In genomic region chr10:63260103-63260859, GRCh38 we compare ENCODE assay signal across 13 cellular contexts.
A peak's percentile ranks its signal among the peaks of the same experiment; 100 is the strongest.
DNase-seq lines count a peak whose midpoint lies in the region; ATAC-seq and TF ChIP-seq lines count a peak whose summit lies in the region.
"Had no signal": no experiment of that assay in that cellular context is flagged by ENCODE, and none has a peak within 500 bp of the region (broad histone marks: within the 10 kb centered on the region; RNA-seq: fewer than 3 reads in every experiment).

No MANE protein-coding gene starts in this region.

- H3K9me2 ChIP-seq in PC-9 (ENCODE audit: insufficient read depth): no peaks in the 10 kb centered on the region

- H3K4me1 ChIP-seq in PC-9 (replicated peaks; ENCODE audit: insufficient read depth): peaks cover 50% of the 10 kb centered on the region
- peaks cover 28 to 97% (median 34%) of the 10 kb centered on the region in 3 donors for H3K4me1 ChIP-seq in gastroesophageal sphincter
- H3K4me1 ChIP-seq in colonic mucosa: peaks cover 23% of the 10 kb centered on the region

- POLR2A ChIA-PET in PC-9 (lab: Charles Lee; ENCODE audit: unreplicated experiment): interaction anchor here (0.6 kb wide), 2 partner anchors 43 to 369 kb away, joined by 3 to 10 read pairs; no protein-coding TSS in a partner anchor

- peak overlapping the region; percentile 47 for H3K27ac Mint-ChIP-seq in activated naive CD4-positive, alpha-beta T cell treated with anti-CD3 and anti-CD28 coated beads for 36 hours
- H3K27ac Mint-ChIP-seq in type B pancreatic cell: peak overlapping the region; percentile 60
- H3K27ac Mint-ChIP-seq: CD8-positive, alpha-beta T cell had no signal

- H3K9ac ChIP-seq in colonic mucosa (ENCODE audit: low read depth in 2 of 2, low read length in 2 of 2): no peak overlapping the region

- WGBS in gastroesophageal sphincter (ENCODE audit: low coverage in 1 of 2), 2 donors: 87 to 96% methylated on average over 12 to 13 of the region's 17 CpGs

- peaks cover 6% of the 10 kb centered on the region; the same call in 1 of the 2 replicates for H3F3A ChIP-seq in PC-9 (ENCODE audit: insufficient read depth, low read depth)

- no peak overlapping the region for H2AFZ ChIP-seq in PC-9

- no peak overlapping the region for H3K4me3 Mint-ChIP-seq in activated naive CD4-positive, alpha-beta T cell treated with anti-CD3 and anti-CD28 coated beads for 36 hours
- no peak overlapping the region for H3K4me3 Mint-ChIP-seq in type B pancreatic cell
- H3K4me3 Mint-ChIP-seq: activated CD8-positive, alpha-beta memory T cell treated with anti-CD3 and anti-CD28 coated beads, Interleukin-2, amount 10 ng/mL, durations not matched to agents 7 days and 5 days had no signal

- peaks cover 20% of the 10 kb centered on the region for H4K20me1 ChIP-seq in PC-9 (ENCODE audit: insufficient read depth)

- TF ChIP-seq POLR2A in gastroesophageal sphincter (IDR thresholded peaks at IDR 0.05): no peak

- H3K4me2 ChIP-seq in PC-9: 0 out of 2 replicates have a peak overlapping the region, but pooled peaks have one; percentile 5

- H3K79me2 ChIP-seq in PC-9 (ENCODE audit: low read depth): peaks cover 99% of the 10 kb centered on the region

- H3K36me3 Mint-ChIP-seq in activated naive CD4-positive, alpha-beta T cell treated with anti-CD3 and anti-CD28 coated beads for 36 hours (ENCODE audit: low read depth): peaks cover 22% of the 10 kb centered on the region
- peaks cover 28% of the 10 kb centered on the region for H3K36me3 Mint-ChIP-seq in type B pancreatic cell

- 0 out of 2 replicates have a peak, but pooled peaks cover 4% of the 10 kb centered on the region for H3K9me3 ChIP-seq in PC-9 (ENCODE audit: insufficient read depth, low read depth)
- H3K9me3 ChIP-seq in gastroesophageal sphincter: no peaks in the 10 kb centered on the region
- no peaks in the 10 kb centered on the region for H3K9me3 ChIP-seq in colonic mucosa

- CTCF ChIA-PET in activated naive CD4-positive, alpha-beta T cell treated with anti-CD3 and anti-CD28 coated beads for 36 hours (lab: Charles Lee): no interaction called here
- CTCF ChIA-PET in PC-9 (lab: Charles Lee): interaction anchor here (0.7 kb wide), 1 partner anchor 227 kb away, joined by 4 read pairs; no protein-coding TSS in a partner anchor

- no peaks in the 10 kb centered on the region for H3K27me3 ChIP-seq in PC-9 (ENCODE audit: insufficient read depth, low read depth)
- no peaks in the 10 kb centered on the region for H3K27me3 ChIP-seq in gastroesophageal sphincter
- H3K27me3 ChIP-seq in colonic mucosa: no peaks in the 10 kb centered on the region

- H3K27ac ChIP-seq in PC-9: 0 out of 2 replicates have a peak overlapping the region, but pooled peaks have one; percentile 3
- peak overlapping the region in 3 of 4 donors; percentile 24 to 84 (median 69) for H3K27ac ChIP-seq in gastroesophageal sphincter
- H3K27ac ChIP-seq in colonic mucosa: no peak overlapping the region

- intact Hi-C loops in activated naive CD4-positive, alpha-beta T cell treated with anti-CD3 and anti-CD28 coated beads for 36 hours (cut with micrococcal nuclease): loop anchor here (10.0 kb wide), 1 partner anchor 625 kb away; no protein-coding TSS in a partner anchor
- intact Hi-C loops in PC-9 (cut with micrococcal nuclease; ENCODE audit: unreplicated experiment) (no loop called here), colonic mucosa (cut with DNase I) (no loop called here)

- TF ChIP-seq CTCF in PC-9 (conservative IDR thresholded peaks at IDR 0.05) (no peak), gastroesophageal sphincter (IDR thresholded peaks at IDR 0.05) (no peak), type B pancreatic cell (conservative IDR thresholded peaks at IDR 0.05) (no peak), colonic mucosa (IDR thresholded peaks at IDR 0.05) (no peak)

- ATAC-seq in gastroesophageal sphincter: no peak
- no peak for ATAC-seq in GM18870 (IDR thresholded peaks at IDR 0.05; ENCODE audit: unreplicated experiment)
- ATAC-seq: CD8-positive, alpha-beta T cell had no signal

- H3K36me3 ChIP-seq in PC-9 (ENCODE audit: low read depth) (peaks cover 44% of the 10 kb centered on the region), gastroesophageal sphincter (no peaks in the 10 kb centered on the region), colonic mucosa (no peaks in the 10 kb centered on the region)

- H3K4me1 Mint-ChIP-seq in activated naive CD4-positive, alpha-beta T cell treated with anti-CD3 and anti-CD28 coated beads for 36 hours (ENCODE audit: low read depth): peaks cover 72% of the 10 kb centered on the region
- peaks cover 24% of the 10 kb centered on the region for H3K4me1 Mint-ChIP-seq in type B pancreatic cell (ENCODE audit: unreplicated experiment)

- no TSS peak for BruUV-seq in PC-9 (replicated peaks; lab: Mats Ljungman, UMichigan)

- H3K4me3 ChIP-seq in PC-9: no peak overlapping the region
- no peak overlapping the region for H3K4me3 ChIP-seq in gastroesophageal sphincter
- H3K4me3 ChIP-seq in colonic mucosa: no peak overlapping the region

- H3K9me3 Mint-ChIP-seq in activated naive CD4-positive, alpha-beta T cell treated with anti-CD3 and anti-CD28 coated beads for 36 hours: no peaks in the 10 kb centered on the region
- no peaks in the 10 kb centered on the region for H3K9me3 Mint-ChIP-seq in type B pancreatic cell
- H3K9me3 Mint-ChIP-seq: CD8-positive, alpha-beta T cell had no signal

- no peak for TF ChIP-seq EP300 in gastroesophageal sphincter (IDR thresholded peaks at IDR 0.05)

- no peak for DNase-seq in activated naive CD4-positive, alpha-beta T cell treated with anti-CD3 and anti-CD28 coated beads for 36 hours
- DNase-seq in activated naive CD4-positive, alpha-beta T cell (lab: John Stamatoyannopoulos, UW): no peak
- DNase-seq in PC-9: peak in 1 of 2 experiments; percentile 47
- DNase-seq in type B pancreatic cell (ENCODE audit: extremely low spot score, unreplicated experiment): no peak
- DNase-seq in activated effector memory CD4-positive, alpha-beta T cell treated with Interleukin-2 at 50 U/mL for 16 hours: no peak
- no peak for DNase-seq in colonic mucosa
- DNase-seq: activated CD8-positive, alpha-beta memory T cell treated with anti-CD3 and anti-CD28 coated beads, Interleukin-2, amount 10 ng/mL, durations not matched to agents 7 days and 5 days; CD8-positive, alpha-beta T cell; NCI-H1694; NCI-H510A treated with DMSO at 0.1 percent for 48 hours; T-helper 1 cell had no signal

- H3K27me3 Mint-ChIP-seq in activated naive CD4-positive, alpha-beta T cell treated with anti-CD3 and anti-CD28 coated beads for 36 hours (ENCODE audit: low read depth): no peaks in the 10 kb centered on the region
- no peaks in the 10 kb centered on the region for H3K27me3 Mint-ChIP-seq in type B pancreatic cell
- H3K27me3 Mint-ChIP-seq: activated CD8-positive, alpha-beta memory T cell treated with anti-CD3 and anti-CD28 coated beads, Interleukin-2, amount 10 ng/mL, durations not matched to agents 7 days and 5 days had no signal
